Comparison of ENCODE assay signal across 20 cellular contexts in genomic region chr12:89263153-89263552, GRCh38.
"Had no signal": no experiment of that assay in that cellular context is flagged by ENCODE, and none has a peak within 500 bp of the region (broad histone marks: within the 10 kb centered on the region; RNA-seq: fewer than 3 reads in every experiment).

No MANE protein-coding gene starts in this region.

- H3K4me1 ChIP-seq: lower lobe of right lung, thyroid gland had no signal

- H3K9me3 ChIP-seq: esophagus muscularis mucosa, gastrocnemius medialis, pancreas, suprapubic skin, thyroid gland had no signal

- ATAC-seq: effector memory CD8-positive, alpha-beta T cell; gastrocnemius medialis; lower lobe of right lung; right cardiac atrium; stimulated activated effector memory CD8-positive, alpha-beta T cell treated with anti-CD3 and anti-CD28 coated beads, Interleukin-12 subunit alpha, Interleukin-12 subunit beta, amount 100 ng/mL, for 72 hours; stimulated activated naive CD8-positive, alpha-beta T cell treated with anti-CD3 and anti-CD28 coated beads, Interleukin-15, Interleukin-2, amounts not matched to agents 100 U/mL and 50 U/mL, for 24 hours had no signal

- FAIRE-seq: keratinocyte, pancreas, urothelium cell line had no signal

- H3K27me3 ChIP-seq: esophagus muscularis mucosa, gastrocnemius medialis, pancreas, suprapubic skin, thyroid gland had no signal

- H3K36me3 ChIP-seq: esophagus muscularis mucosa, gastrocnemius medialis, left ventricle myocardium inferior, lower lobe of right lung, pancreas, suprapubic skin, thyroid gland had no signal

- H3K4me3 ChIP-seq: esophagus muscularis mucosa, gastrocnemius medialis, left ventricle myocardium inferior, lower lobe of right lung, pancreas, suprapubic skin, thyroid gland had no signal

- H3K27ac ChIP-seq: epithelial cell of prostate, esophagus muscularis mucosa, left ventricle myocardium inferior, lower lobe of right lung, pancreas, suprapubic skin, thyroid gland had no signal

- DNase-seq: effector memory CD8-positive, alpha-beta T cell; gastrocnemius medialis; immature natural killer cell; left ventricle myocardium inferior; lower lobe of right lung; mesenchymal stem cell; naive B cell; occipital lobe; pancreas; right cardiac atrium; stimulated activated CD4-positive, alpha-beta T cell treated with anti-CD3 and anti-CD28 coated beads, Interleukin-4, amount 100 ng/mL, for 1 hour; stimulated activated CD8-positive, alpha-beta memory T cell treated with anti-CD3 and anti-CD28 coated beads, Interleukin-4, amount 100 ng/mL, for 48 hours; stimulated activated naive CD8-positive, alpha-beta T cell treated with anti-CD3 and anti-CD28 coated beads, Interleukin-15, Interleukin-2, amounts not matched to agents 100 U/mL and 50 U/mL, for 24 hours; thyroid gland had no signal
